Comparison of ENCODE assay signal across 1 cellular context in genomic region chr4:156998500-156999174, GRCh38.
TF ChIP-seq lines count a peak whose summit lies in the region.

No MANE protein-coding gene starts in this region.

TF ChIP-seq in A549, 52 proteins besides CTCF, POLR2A, EP300 and RAD21 (continued from another document):
- TF ChIP-seq FOSL2 (IDR thresholded peaks at IDR 0.05) (no peak), FOSL2 (CRISPR knock-in tag; IDR thresholded peaks at IDR 0.05) (no peak)
